19 cellular contexts compared by ENCODE assay signal in genomic region chr15:85825118-85825517, GRCh38.
"Had no signal": no experiment of that assay in that cellular context is flagged by ENCODE, and none has a peak within 500 bp of the region (broad histone marks: within the 10 kb centered on the region; RNA-seq: fewer than 3 reads in every experiment).

No MANE protein-coding gene starts in this region.

- H3K36me3 Mint-ChIP-seq: activated CD4-positive, alpha-beta memory T cell treated with anti-CD3 and anti-CD28 coated beads for 36 hours; activated naive CD4-positive, alpha-beta T cell treated with anti-CD3 and anti-CD28 coated beads, Interleukin-2, amount 50 U/mL, for 72 hours had no signal

- H3K27me3 ChIP-seq: ascending aorta, body of pancreas, SJSA1 had no signal

- H3K4me1 ChIP-seq: ascending aorta, body of pancreas, SJSA1 had no signal

- H3K4me1 Mint-ChIP-seq: activated B cell treated with CpG ODN at 0.5 μM for 24 hours; activated CD4-positive, alpha-beta T cell treated with anti-CD3 and anti-CD28 coated beads, Interleukin-2, amount 10 ng/mL, durations not matched to agents 24 days and 14 days; activated naive CD8-positive, alpha-beta T cell treated with anti-CD3 and anti-CD28 coated beads, Interleukin-2, amount 50 U/mL, for 24 hours; central memory CD8-positive, alpha-beta T cell had no signal

- H3K9me3 Mint-ChIP-seq: activated B cell treated with CpG ODN at 0.5 μM for 24 hours; activated CD4-positive, alpha-beta memory T cell treated with anti-CD3 and anti-CD28 coated beads for 36 hours; activated CD4-positive, alpha-beta T cell treated with anti-CD3 and anti-CD28 coated beads, Interleukin-2, amount 10 ng/mL, durations not matched to agents 24 days and 14 days; activated naive CD4-positive, alpha-beta T cell treated with anti-CD3 and anti-CD28 coated beads, Interleukin-2, amount 50 U/mL, for 72 hours; activated naive CD8-positive, alpha-beta T cell treated with anti-CD3 and anti-CD28 coated beads, Interleukin-2, amount 50 U/mL, for 24 hours; activated T-cell treated with anti-CD3 and anti-CD28 coated beads, Interleukin-2, amount 50 U/mL, for 4 hours; central memory CD8-positive, alpha-beta T cell; T-helper 1 cell treated with Interleukin-12 subunit alpha and Interleukin-12 subunit beta and Interleukin-4 antibody, amounts not matched to agents 30 μg/mL and 1 μg/mL, for 36 hours had no signal

- H3K36me3 ChIP-seq: ascending aorta, SJSA1 had no signal

- H3K27ac ChIP-seq: ascending aorta, body of pancreas, SJSA1 had no signal

- H3K27me3 Mint-ChIP-seq: activated CD4-positive, alpha-beta memory T cell treated with anti-CD3 and anti-CD28 coated beads for 36 hours; activated naive CD8-positive, alpha-beta T cell treated with anti-CD3 and anti-CD28 coated beads, Interleukin-2, amount 50 U/mL, for 24 hours had no signal

- H3K4me3 Mint-ChIP-seq: activated B cell treated with CpG ODN at 0.5 μM for 24 hours; activated CD4-positive, alpha-beta memory T cell treated with anti-CD3 and anti-CD28 coated beads for 36 hours; activated CD4-positive, alpha-beta T cell treated with anti-CD3 and anti-CD28 coated beads, Interleukin-2, amount 10 ng/mL, durations not matched to agents 24 days and 14 days; activated naive CD8-positive, alpha-beta T cell treated with anti-CD3 and anti-CD28 coated beads, Interleukin-2, amount 50 U/mL, for 24 hours; activated T-cell treated with anti-CD3 and anti-CD28 coated beads, Interleukin-2, amount 50 U/mL, for 4 hours; central memory CD8-positive, alpha-beta T cell; T-helper 1 cell treated with Interleukin-12 subunit alpha and Interleukin-12 subunit beta and Interleukin-4 antibody, amounts not matched to agents 30 μg/mL and 1 μg/mL, for 36 hours had no signal

- DNase-seq: activated B cell treated with CpG ODN at 0.5 μM for 24 hours; activated CD4-positive, alpha-beta memory T cell treated with anti-CD3 and anti-CD28 coated beads for 36 hours; activated CD4-positive, alpha-beta T cell treated with anti-CD3 and anti-CD28 coated beads for 1 hour; activated CD4-positive, alpha-beta T cell treated with anti-CD3 and anti-CD28 coated beads, Interleukin-2, amount 10 ng/mL, durations not matched to agents 24 days and 14 days; activated CD8-positive, alpha-beta memory T cell treated with anti-CD3 and anti-CD28 coated beads for 24 hours; activated effector memory CD4-positive, alpha-beta T cell treated with anti-CD3 and anti-CD28 coated beads, Interleukin-2, amount 50 U/mL, for 16 hours; activated naive CD4-positive, alpha-beta T cell treated with Interleukin-2 at 50 U/mL for 16 hours; activated naive CD8-positive, alpha-beta T cell treated with anti-CD3 and anti-CD28 coated beads, Interleukin-2, amount 50 U/mL, for 24 hours; activated T-cell treated with anti-CD3 and anti-CD28 coated beads, Interleukin-2, amount 50 U/mL, for 4 hours; amniotic stem cell; body of pancreas; NCI-H1048; NCI-H187 treated with DMSO at 0.1 percent for 48 hours had no signal

- H3K27ac Mint-ChIP-seq: activated B cell treated with CpG ODN at 0.5 μM for 24 hours; activated CD4-positive, alpha-beta memory T cell treated with anti-CD3 and anti-CD28 coated beads for 36 hours; activated CD4-positive, alpha-beta T cell treated with anti-CD3 and anti-CD28 coated beads, Interleukin-2, amount 10 ng/mL, durations not matched to agents 24 days and 14 days; activated naive CD4-positive, alpha-beta T cell treated with anti-CD3 and anti-CD28 coated beads, Interleukin-2, amount 50 U/mL, for 72 hours; activated naive CD8-positive, alpha-beta T cell treated with anti-CD3 and anti-CD28 coated beads, Interleukin-2, amount 50 U/mL, for 24 hours; T-helper 1 cell treated with Interleukin-12 subunit alpha and Interleukin-12 subunit beta and Interleukin-4 antibody, amounts not matched to agents 30 μg/mL and 1 μg/mL, for 36 hours had no signal

- ATAC-seq: activated naive CD4-positive, alpha-beta T cell treated with anti-CD3 and anti-CD28 coated beads, Interleukin-2, amount 50 U/mL, for 72 hours; activated naive CD8-positive, alpha-beta T cell treated with anti-CD3 and anti-CD28 coated beads, Interleukin-2, amount 50 U/mL, for 24 hours; activated T-cell treated with anti-CD3 and anti-CD28 coated beads, Interleukin-2, amount 50 U/mL, for 4 hours; body of pancreas; SK-N-SH treated with all-trans-retinoic acid at 6 μM for 48 hours had no signal

- H3K4me3 ChIP-seq: ascending aorta, body of pancreas, SJSA1 had no signal

- H3K9me3 ChIP-seq: ascending aorta, body of pancreas, SJSA1 had no signal
